Comparison of ENCODE assay signal across 6 cellular contexts in genomic region chr7:111815354-111815753, GRCh38.
"Had no signal": no experiment of that assay in that cellular context is flagged by ENCODE, and none has a peak within 500 bp of the region (broad histone marks: within the 10 kb centered on the region; RNA-seq: fewer than 3 reads in every experiment).

No MANE protein-coding gene starts in this region.

- FAIRE-seq: HTR-8/SVneo had no signal

- H3K27ac ChIP-seq: HL-60, KMS-11 had no signal

- H3K9ac ChIP-seq: KMS-11 had no signal

- DNase-seq: IMR-90, KBM-7, KG1 had no signal

- H3K4me2 ChIP-seq: KMS-11 had no signal
